In the genomic region with DNA sequence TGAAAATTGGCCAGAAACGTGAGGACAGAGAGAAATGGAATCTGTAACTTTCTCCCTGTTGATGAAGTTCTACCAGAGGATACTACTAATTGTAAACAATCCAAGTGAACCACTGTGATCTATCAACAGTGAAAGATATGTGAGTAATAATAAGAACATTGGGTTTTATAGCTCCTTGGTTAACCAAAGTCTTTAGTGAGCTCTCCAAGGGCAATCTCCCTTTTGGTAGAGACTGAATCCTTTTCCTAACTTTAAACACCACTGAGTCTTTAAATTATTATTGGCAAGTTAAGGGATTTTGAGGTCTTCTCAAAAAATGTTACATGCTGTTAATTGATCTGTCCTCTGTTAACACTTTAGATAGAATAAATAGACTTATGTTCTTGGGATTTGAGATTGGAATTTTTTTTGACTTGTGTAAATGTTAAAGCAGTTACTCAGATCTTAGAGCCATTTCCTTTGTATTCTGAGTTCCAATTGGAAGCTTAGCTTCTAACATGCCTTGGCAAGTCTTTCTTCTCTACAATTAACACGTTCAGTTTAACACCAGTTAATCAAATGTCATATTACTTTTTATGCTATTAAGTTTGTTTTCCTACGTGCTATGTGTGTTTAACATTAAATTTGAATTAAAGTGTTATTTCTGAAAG, we compare ENCODE assay signal across 1 cellular context.
TF ChIP-seq lines count a peak whose summit lies in the region.

No MANE protein-coding gene starts in this region.

TF ChIP-seq in H1, 55 proteins besides CTCF, POLR2A, EP300 and RAD21 (continued from another document):
- TF ChIP-seq, protein P1, sequence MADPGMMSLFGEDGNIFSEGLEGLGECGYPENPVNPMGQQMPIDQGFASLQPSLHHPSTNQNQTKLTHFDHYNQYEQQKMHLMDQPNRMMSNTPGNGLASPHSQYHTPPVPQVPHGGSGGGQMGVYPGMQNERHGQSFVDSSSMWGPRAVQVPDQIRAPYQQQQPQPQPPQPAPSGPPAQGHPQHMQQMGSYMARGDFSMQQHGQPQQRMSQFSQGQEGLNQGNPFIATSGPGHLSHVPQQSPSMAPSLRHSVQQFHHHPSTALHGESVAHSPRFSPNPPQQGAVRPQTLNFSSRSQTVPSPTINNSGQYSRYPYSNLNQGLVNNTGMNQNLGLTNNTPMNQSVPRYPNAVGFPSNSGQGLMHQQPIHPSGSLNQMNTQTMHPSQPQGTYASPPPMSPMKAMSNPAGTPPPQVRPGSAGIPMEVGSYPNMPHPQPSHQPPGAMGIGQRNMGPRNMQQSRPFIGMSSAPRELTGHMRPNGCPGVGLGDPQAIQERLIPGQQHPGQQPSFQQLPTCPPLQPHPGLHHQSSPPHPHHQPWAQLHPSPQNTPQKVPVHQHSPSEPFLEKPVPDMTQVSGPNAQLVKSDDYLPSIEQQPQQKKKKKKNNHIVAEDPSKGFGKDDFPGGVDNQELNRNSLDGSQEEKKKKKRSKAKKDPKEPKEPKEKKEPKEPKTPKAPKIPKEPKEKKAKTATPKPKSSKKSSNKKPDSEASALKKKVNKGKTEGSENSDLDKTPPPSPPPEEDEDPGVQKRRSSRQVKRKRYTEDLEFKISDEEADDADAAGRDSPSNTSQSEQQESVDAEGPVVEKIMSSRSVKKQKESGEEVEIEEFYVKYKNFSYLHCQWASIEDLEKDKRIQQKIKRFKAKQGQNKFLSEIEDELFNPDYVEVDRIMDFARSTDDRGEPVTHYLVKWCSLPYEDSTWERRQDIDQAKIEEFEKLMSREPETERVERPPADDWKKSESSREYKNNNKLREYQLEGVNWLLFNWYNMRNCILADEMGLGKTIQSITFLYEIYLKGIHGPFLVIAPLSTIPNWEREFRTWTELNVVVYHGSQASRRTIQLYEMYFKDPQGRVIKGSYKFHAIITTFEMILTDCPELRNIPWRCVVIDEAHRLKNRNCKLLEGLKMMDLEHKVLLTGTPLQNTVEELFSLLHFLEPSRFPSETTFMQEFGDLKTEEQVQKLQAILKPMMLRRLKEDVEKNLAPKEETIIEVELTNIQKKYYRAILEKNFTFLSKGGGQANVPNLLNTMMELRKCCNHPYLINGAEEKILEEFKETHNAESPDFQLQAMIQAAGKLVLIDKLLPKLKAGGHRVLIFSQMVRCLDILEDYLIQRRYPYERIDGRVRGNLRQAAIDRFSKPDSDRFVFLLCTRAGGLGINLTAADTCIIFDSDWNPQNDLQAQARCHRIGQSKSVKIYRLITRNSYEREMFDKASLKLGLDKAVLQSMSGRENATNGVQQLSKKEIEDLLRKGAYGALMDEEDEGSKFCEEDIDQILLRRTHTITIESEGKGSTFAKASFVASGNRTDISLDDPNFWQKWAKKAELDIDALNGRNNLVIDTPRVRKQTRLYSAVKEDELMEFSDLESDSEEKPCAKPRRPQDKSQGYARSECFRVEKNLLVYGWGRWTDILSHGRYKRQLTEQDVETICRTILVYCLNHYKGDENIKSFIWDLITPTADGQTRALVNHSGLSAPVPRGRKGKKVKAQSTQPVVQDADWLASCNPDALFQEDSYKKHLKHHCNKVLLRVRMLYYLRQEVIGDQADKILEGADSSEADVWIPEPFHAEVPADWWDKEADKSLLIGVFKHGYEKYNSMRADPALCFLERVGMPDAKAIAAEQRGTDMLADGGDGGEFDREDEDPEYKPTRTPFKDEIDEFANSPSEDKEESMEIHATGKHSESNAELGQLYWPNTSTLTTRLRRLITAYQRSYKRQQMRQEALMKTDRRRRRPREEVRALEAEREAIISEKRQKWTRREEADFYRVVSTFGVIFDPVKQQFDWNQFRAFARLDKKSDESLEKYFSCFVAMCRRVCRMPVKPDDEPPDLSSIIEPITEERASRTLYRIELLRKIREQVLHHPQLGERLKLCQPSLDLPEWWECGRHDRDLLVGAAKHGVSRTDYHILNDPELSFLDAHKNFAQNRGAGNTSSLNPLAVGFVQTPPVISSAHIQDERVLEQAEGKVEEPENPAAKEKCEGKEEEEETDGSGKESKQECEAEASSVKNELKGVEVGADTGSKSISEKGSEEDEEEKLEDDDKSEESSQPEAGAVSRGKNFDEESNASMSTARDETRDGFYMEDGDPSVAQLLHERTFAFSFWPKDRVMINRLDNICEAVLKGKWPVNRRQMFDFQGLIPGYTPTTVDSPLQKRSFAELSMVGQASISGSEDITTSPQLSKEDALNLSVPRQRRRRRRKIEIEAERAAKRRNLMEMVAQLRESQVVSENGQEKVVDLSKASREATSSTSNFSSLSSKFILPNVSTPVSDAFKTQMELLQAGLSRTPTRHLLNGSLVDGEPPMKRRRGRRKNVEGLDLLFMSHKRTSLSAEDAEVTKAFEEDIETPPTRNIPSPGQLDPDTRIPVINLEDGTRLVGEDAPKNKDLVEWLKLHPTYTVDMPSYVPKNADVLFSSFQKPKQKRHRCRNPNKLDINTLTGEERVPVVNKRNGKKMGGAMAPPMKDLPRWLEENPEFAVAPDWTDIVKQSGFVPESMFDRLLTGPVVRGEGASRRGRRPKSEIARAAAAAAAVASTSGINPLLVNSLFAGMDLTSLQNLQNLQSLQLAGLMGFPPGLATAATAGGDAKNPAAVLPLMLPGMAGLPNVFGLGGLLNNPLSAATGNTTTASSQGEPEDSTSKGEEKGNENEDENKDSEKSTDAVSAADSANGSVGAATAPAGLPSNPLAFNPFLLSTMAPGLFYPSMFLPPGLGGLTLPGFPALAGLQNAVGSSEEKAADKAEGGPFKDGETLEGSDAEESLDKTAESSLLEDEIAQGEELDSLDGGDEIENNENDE (IDR thresholded peaks at IDR 0.05; ENCODE audit: insufficient replicate concordance, low read length) = no peak
- TF ChIP-seq KDM4A (IDR thresholded peaks at IDR 0.05; ENCODE audit: low read depth, low read length, severe bottlenecking) (no peak), POLR2AphosphoS5 (IDR thresholded peaks at IDR 0.05; ENCODE audit: low read depth, low read length) (no peak), SAP30 (IDR thresholded peaks at IDR 0.05; ENCODE audit: insufficient read depth, insufficient replicate concordance, low read length) (no peak), CEBPB (IDR thresholded peaks at IDR 0.05; ENCODE audit: low read depth, low read length) (no peak), SIX5 (IDR thresholded peaks at IDR 0.05; ENCODE audit: low read depth, low read length) (no peak)
- TF ChIP-seq, protein P2, sequence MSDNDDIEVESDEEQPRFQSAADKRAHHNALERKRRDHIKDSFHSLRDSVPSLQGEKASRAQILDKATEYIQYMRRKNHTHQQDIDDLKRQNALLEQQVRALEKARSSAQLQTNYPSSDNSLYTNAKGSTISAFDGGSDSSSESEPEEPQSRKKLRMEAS (IDR thresholded peaks at IDR 0.05) = no peak
